In the genomic region with DNA sequence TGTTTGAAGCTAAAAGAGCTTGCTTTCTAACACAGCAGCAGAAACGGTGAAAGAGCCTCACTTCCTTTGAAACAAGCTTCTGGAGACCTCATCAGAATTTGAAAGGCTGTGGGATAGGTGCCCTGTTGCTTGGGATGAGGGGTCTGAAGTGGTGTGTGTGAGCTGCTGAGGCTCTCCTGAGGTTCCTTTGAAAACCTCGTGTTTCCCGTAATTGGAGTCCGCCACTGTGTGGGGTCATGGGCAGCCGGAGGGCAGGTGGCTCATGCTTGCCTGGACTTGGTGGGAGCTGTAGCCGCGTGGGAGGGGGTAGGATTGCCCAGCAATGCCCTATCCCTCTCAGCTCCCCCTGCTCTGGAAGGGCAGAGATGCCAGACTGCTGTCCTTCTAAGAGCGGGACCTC, we compare ENCODE assay signal across 29 cellular contexts. TPM values are rescaled to one million over a fixed set of nuclear protein-coding genes. Genes with fewer than 3 reads are reported as not detected.
DNase-seq lines count a peak whose midpoint lies in the region; ATAC-seq and TF ChIP-seq lines count a peak whose summit lies in the region.
"Had no signal": no experiment of that assay in that cellular context is flagged by ENCODE, and none has a peak within 500 bp of the region (broad histone marks: within the 10 kb centered on the region; RNA-seq: fewer than 3 reads in every experiment).

No MANE protein-coding gene starts in this region.

- no peak overlapping the region for H3K23ac ChIP-seq in H9 (ENCODE audit: insufficient read length, low read depth, low read length)

- no peaks in the 10 kb centered on the region for H4K20me1 ChIP-seq in H9 (ENCODE audit: control insufficient read depth, insufficient read depth, insufficient read length)

- no peaks in the 10 kb centered on the region for H3K27me3 ChIP-seq in H9 (ENCODE audit: insufficient read depth, low read length)
- H3K27me3 ChIP-seq in NT2/D1 (ENCODE audit: insufficient read depth, insufficient read length) = no peaks in the 10 kb centered on the region
- no peaks in the 10 kb centered on the region for H3K27me3 ChIP-seq in iPS-15b (ENCODE audit: control insufficient read depth, insufficient read depth, low read length)
- H3K27me3 ChIP-seq: ascending aorta; BLaER1 treated with 17β-estradiol and CSF1 and Interleukin-3, amounts not matched to agents 10 nM and 100 nM; cardiac muscle cell; gastroesophageal sphincter; Peyer's patch; transverse colon had no signal

- peak overlapping the region; percentile 4 for H3K14ac ChIP-seq in H9 (ENCODE audit: insufficient read depth, low read length)

- H3K36me3 Mint-ChIP-seq in H9 (ENCODE audit: insufficient read depth in 1 of 3, low read depth in 3 of 3) = peaks cover 0 to 8% (median 0%) of the 10 kb centered on the region in 3 experiments; a peak in 3 of 7 replicates
- H3K36me3 Mint-ChIP-seq: activated naive CD8-positive, alpha-beta T cell treated with anti-CD3 and anti-CD28 coated beads, Interleukin-2, amount 10 ng/mL, durations not matched to agents 7 days and 5 days; mesothelial cell of epicardium had no signal

- H4K91ac ChIP-seq in H9 (ENCODE audit: insufficient read length, low read depth, low read length) = no peak overlapping the region

- H2AK5ac ChIP-seq in H9 (ENCODE audit: insufficient read length, low read length) = no peak overlapping the region

- no peak overlapping the region for H3K4me3 ChIP-seq in NT2/D1 (ENCODE audit: insufficient read length, low read depth)
- peak overlapping the region; percentile 27 for H3K4me3 ChIP-seq in iPS-15b (ENCODE audit: low read depth, low read length)
- H3K4me3 ChIP-seq: ascending aorta; BLaER1 treated with 17β-estradiol and CSF1 and Interleukin-3, amounts not matched to agents 10 nM and 100 nM; cardiac muscle cell; gastroesophageal sphincter; Peyer's patch; transverse colon had no signal

- peak overlapping the region; percentile 95 to 99 (median 97) for H3K27ac Mint-ChIP-seq in H9
- H3K27ac Mint-ChIP-seq: activated naive CD8-positive, alpha-beta T cell treated with anti-CD3 and anti-CD28 coated beads, Interleukin-2, amount 10 ng/mL, durations not matched to agents 7 days and 5 days; mesothelial cell of epicardium had no signal

- no peak overlapping the region for H3K9ac ChIP-seq in H9 (ENCODE audit: extremely low read depth, insufficient read length, low read length)
- no peak overlapping the region for H3K9ac ChIP-seq in NT2/D1 (ENCODE audit: insufficient read length, low read depth)
- no peak overlapping the region for H3K9ac ChIP-seq in iPS-15b (ENCODE audit: low read depth, low read length)
- H3K9ac ChIP-seq: BLaER1 treated with 17β-estradiol and CSF1 and Interleukin-3, amounts not matched to agents 10 nM and 100 nM had no signal

- no peak overlapping the region for H2BK5ac ChIP-seq in H9 (ENCODE audit: insufficient read length, low read length)

- no peaks in the 10 kb centered on the region for H3K79me1 ChIP-seq in H9 (ENCODE audit: insufficient read depth, low read depth, low read length, poor library complexity, severe bottlenecking)

- H3K79me2 ChIP-seq in H9 (ENCODE audit: insufficient read depth, low read length) = peaks cover 8% of the 10 kb centered on the region; the same call in 1 of the 2 replicates

- no CpG with 5 or more reads among the region's 8 CpGs for WGBS in H9 (ENCODE audit: extremely low coverage, insufficient read length, low lambda C conversion rate)

- in situ Hi-C loops in ACHN (cut with HindIII; ENCODE audit: low pct_ligation_motif_present, low pct_unique_long_range_greater_than_20kb, low sequenced_read_pairs) = no loop called here

- no peak overlapping the region for H3T11ph ChIP-seq in H9 (ENCODE audit: low read length)

- H3K4ac ChIP-seq in H9 (ENCODE audit: low read depth, low read length) = no peak overlapping the region

- H2BK12ac ChIP-seq in H9 (ENCODE audit: insufficient read length, low read depth, low read length) = no peak overlapping the region

- peaks cover 3% of the 10 kb centered on the region for H3K23me2 ChIP-seq in H9 (ENCODE audit: insufficient read length, low read depth, low read length, poor library complexity, severe bottlenecking)

- H4K5ac ChIP-seq in H9 (ENCODE audit: insufficient read length, low read depth, low read length) = no peak overlapping the region

- peak overlapping the region; percentile 29 for H3K18ac ChIP-seq in H9 (ENCODE audit: insufficient read length, low read depth, low read length)

- peak overlapping the region; percentile 43 to 63 for H3K4me3 Mint-ChIP-seq in H9
- H3K4me3 Mint-ChIP-seq: activated naive CD8-positive, alpha-beta T cell treated with anti-CD3 and anti-CD28 coated beads, Interleukin-2, amount 10 ng/mL, durations not matched to agents 7 days and 5 days; mesothelial cell of epicardium had no signal

- no peak overlapping the region for H2AFZ ChIP-seq in H9 (ENCODE audit: low read length)

- peaks cover 68 to 70% of the 10 kb centered on the region in 2 experiments for H3K4me1 Mint-ChIP-seq in H9
- H3K4me1 Mint-ChIP-seq: activated naive CD8-positive, alpha-beta T cell treated with anti-CD3 and anti-CD28 coated beads, Interleukin-2, amount 10 ng/mL, durations not matched to agents 7 days and 5 days had no signal

- H3K9me3 ChIP-seq in H9 (ENCODE audit: control insufficient read depth, low read depth, low read length) (no peaks in the 10 kb centered on the region), NT2/D1 (ENCODE audit: insufficient read depth, low read length) (no peaks in the 10 kb centered on the region), iPS-15b (ENCODE audit: control insufficient read depth, insufficient read depth, low read length) (no peaks in the 10 kb centered on the region)
- H3K9me3 ChIP-seq: ascending aorta, gastroesophageal sphincter, Peyer's patch, transverse colon had no signal

- intact Hi-C loops in posterior vena cava (cut with DNase I) = no loop called here

- no peak overlapping the region for H2BK20ac ChIP-seq in H9 (ENCODE audit: low read depth, low read length, poor library complexity, severe bottlenecking)

- peak overlapping the region; percentile 88 for H3K27ac ChIP-seq in H9 (ENCODE audit: insufficient read length, low read depth, low read length)
- H3K27ac ChIP-seq: ascending aorta; BLaER1 treated with 17β-estradiol and CSF1 and Interleukin-3, amounts not matched to agents 10 nM and 100 nM; cardiac muscle cell; gastroesophageal sphincter; Peyer's patch; transverse colon; VCaP had no signal

- no peak overlapping the region for H3K56ac ChIP-seq in H9 (ENCODE audit: insufficient read length, low read depth, low read length)

- ATAC-seq in HG03442 (IDR thresholded peaks at IDR 0.05; ENCODE audit: unreplicated experiment) = no peak
- ATAC-seq: gastroesophageal sphincter, left ventricle myocardium superior had no signal

- peak overlapping the region; percentile 43 for H3K4me2 ChIP-seq in H9 (ENCODE audit: insufficient read depth, insufficient read length, low read length)
- H3K4me2 ChIP-seq: BLaER1 treated with 17β-estradiol and CSF1 and Interleukin-3, amounts not matched to agents 10 nM and 100 nM had no signal

- no peaks in the 10 kb centered on the region for H3K27me3 Mint-ChIP-seq in H9 (ENCODE audit: low read depth)

- no peak for TF ChIP-seq CTCF in H9 (conservative IDR thresholded peaks at IDR 0.05)

- H3K9me3 Mint-ChIP-seq in H9 = no peaks in the 10 kb centered on the region
- H3K9me3 Mint-ChIP-seq: activated naive CD8-positive, alpha-beta T cell treated with anti-CD3 and anti-CD28 coated beads, Interleukin-2, amount 10 ng/mL, durations not matched to agents 7 days and 5 days; mesothelial cell of epicardium had no signal

- no peak overlapping the region for H2BK15ac ChIP-seq in H9 (ENCODE audit: low read depth, low read length)

- peaks cover 13% of the 10 kb centered on the region; the same call in 1 of the 2 replicates for H3K4me1 ChIP-seq in H9 (ENCODE audit: insufficient read depth, low read length)
- peaks cover 10% of the 10 kb centered on the region for H3K4me1 ChIP-seq in NT2/D1 (ENCODE audit: insufficient read depth, insufficient read length)
- H3K4me1 ChIP-seq in iPS-15b (ENCODE audit: control insufficient read depth, insufficient read depth, low read length) = peaks cover 36% of the 10 kb centered on the region
- H3K4me1 ChIP-seq: Peyer's patch, transverse colon had no signal

- no peak overlapping the region for H2BK120ac ChIP-seq in H9 (ENCODE audit: low read depth, low read length, poor library complexity, severe bottlenecking)

- DNase-seq in H9 (peak; percentile 78), NT2/D1 (ENCODE audit: low read depth, low spot score) (peak; percentile 74), posterior vena cava (ENCODE audit: low spot score) (peak; percentile 15), ACHN (no peak)
- no peak for DNase-seq in activated naive CD4-positive, alpha-beta T cell treated with Interleukin-2 at 50 U/mL for 16 hours
- DNase-seq: activated CD4-positive, alpha-beta T cell treated with anti-CD3 and anti-CD28 coated beads for 48 hours; activated gamma-delta T cell; activated naive CD8-positive, alpha-beta T cell treated with anti-CD3 and anti-CD28 coated beads, Interleukin-2, amount 10 ng/mL, durations not matched to agents 7 days and 5 days; activated T-cell treated with anti-CD3 and anti-CD28 coated beads, Interleukin-2, amount 50 U/mL, for 1 hour; GDM1; GOT3; left ventricle myocardium superior; NCI-H2029; NCI-H345; NCI-H774; Peyer's patch; stimulated activated CD4-positive, alpha-beta T cell treated with anti-CD3 and anti-CD28 coated beads, Interleukin-15, amount 100 ng/mL, for 24 hours; stimulated activated CD4-positive, alpha-beta T cell treated with anti-CD3 and anti-CD28 coated beads, Interleukin-4, amount 100 ng/mL, for 4 hours; SW 1271; T-helper 9 cell; transverse colon had no signal

- no peaks in the 10 kb centered on the region for H3K36me3 ChIP-seq in NT2/D1 (ENCODE audit: insufficient read depth, insufficient read length, low read length)
- no peaks in the 10 kb centered on the region for H3K36me3 ChIP-seq in iPS-15b (ENCODE audit: control insufficient read depth, insufficient read depth, low read length)
- H3K36me3 ChIP-seq: ascending aorta, cardiac muscle cell, gastroesophageal sphincter, Peyer's patch, transverse colon had no signal

- no peak overlapping the region for H4K8ac ChIP-seq in H9 (replicated peaks; ENCODE audit: insufficient read length, low read depth, low read length)

RNA-seq across cellular contexts. Expression of a gene that starts 34.4 kb away (rescaled TPM):
- total RNA-seq in H9 (2021) (24.1 and 27.1 TPM in 2 replicates), posterior vena cava (10 to 100 TPM in 1 of 2 donors, 1 to 10 TPM in 1; 9.3 to 10.8 TPM)

Comparison
In these comparisons a context has a peak if more than half of its experiments do, and no peak if none do; other contexts are left out.
1. DNase-seq: peak in H9 (single experiment), NT2/D1 (single experiment) and posterior vena cava (single experiment); none in ACHN (single experiment) and activated naive CD4-positive, alpha-beta T cell treated with Interleukin-2 at 50 U/mL for 16 hours (single experiment).